In the genomic region with DNA sequence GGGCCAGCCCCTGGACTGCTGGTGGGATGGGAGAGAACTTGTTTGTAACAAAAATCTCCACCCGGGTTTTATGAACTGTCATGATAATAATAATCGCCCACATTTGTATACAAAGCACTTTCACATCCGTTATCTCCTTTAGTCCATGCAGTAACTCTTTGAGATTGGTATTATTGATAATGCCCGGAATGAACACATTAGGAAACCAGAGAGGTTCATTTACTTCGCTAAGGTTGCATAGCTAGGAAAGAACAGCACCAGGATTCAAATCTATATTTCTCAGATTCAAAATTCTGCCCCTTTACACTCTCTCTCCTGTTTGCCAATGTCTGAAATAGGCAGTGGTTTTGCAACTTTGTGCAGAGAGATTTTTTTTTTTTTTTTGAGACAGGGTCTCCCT, we compare ENCODE assay signal across 21 cellular contexts.
A peak's percentile ranks its signal among the peaks of the same experiment; 100 is the strongest.
DNase-seq lines count a peak whose midpoint lies in the region; ATAC-seq, FAIRE-seq and TF ChIP-seq lines count a peak whose summit lies in the region.
"Had no signal": no experiment of that assay in that cellular context is flagged by ENCODE, and none has a peak within 500 bp of the region (broad histone marks: within the 10 kb centered on the region; RNA-seq: fewer than 3 reads in every experiment).

No MANE protein-coding gene starts in this region.

- DNase-seq in Calu3 (no peak), RWPE2 (ENCODE audit: low spot score) (no peak), keratinocyte (ENCODE audit: low read depth, low spot score) (no peak), smooth muscle cell (lab: John Stamatoyannopoulos, UW; ENCODE audit: unreplicated experiment) (no peak), body of pancreas (no peak), psoas muscle (no peak), G401 (ENCODE audit: low spot score) (no peak)
- DNase-seq in stimulated activated naive CD8-positive, alpha-beta T cell treated with anti-CD3 and anti-CD28 coated beads, Interleukin-15, Interleukin-2, amounts not matched to agents 100 U/mL and 50 U/mL, for 24 hours: no peak
- DNase-seq: activated T-cell treated with anti-CD3 and anti-CD28 coated beads, Interleukin-2, amount 50 U/mL, for 72 hours; KBM-7; NCI-H187 treated with DMSO at 0.1 percent for 48 hours; nephron progenitor cell; ovary; stimulated activated CD4-positive, alpha-beta T cell treated with anti-CD3 and anti-CD28 coated beads, Interleukin-2, amount 100 ng/mL, for 48 hours; T-helper 2 cell had no signal

- peak overlapping the region; percentile 45 for H3K9ac ChIP-seq in keratinocyte (ENCODE audit: control insufficient read depth, extremely low read depth, insufficient read depth, low read length)
- H3K9ac ChIP-seq in smooth muscle cell (ENCODE audit: low read depth): no peak overlapping the region

- TF ChIP-seq POLR2A in body of pancreas (IDR thresholded peaks at IDR 0.05): no peak

- H3K9me3 ChIP-seq in RWPE2 (ENCODE audit: severe bottlenecking) (no peaks in the 10 kb centered on the region), keratinocyte (ENCODE audit: control insufficient read depth, low read depth, low read length) (no peaks in the 10 kb centered on the region), smooth muscle cell (replicated peaks; ENCODE audit: low read depth) (no peaks in the 10 kb centered on the region), body of pancreas (no peaks in the 10 kb centered on the region), psoas muscle (no peaks in the 10 kb centered on the region)
- H3K9me3 ChIP-seq: ovary, spleen, tibial nerve had no signal

- TF ChIP-seq CTCF in Calu3 (IDR thresholded peaks at IDR 0.05; ENCODE audit: unreplicated experiment) (no peak), RWPE2 (IDR thresholded peaks at IDR 0.05; ENCODE audit: poor library complexity, severe bottlenecking) (no peak), keratinocyte (optimal IDR thresholded peaks at IDR 0.05 in 1 of 3, IDR thresholded peaks at IDR 0.05 in 1 of 3, conservative IDR thresholded peaks at IDR 0.05 in 1 of 3; ENCODE audit: extremely low read depth in 1 of 3, insufficient read depth in 2 of 3, low read length in 3 of 3) (no peak), smooth muscle cell (IDR thresholded peaks at IDR 0.05; ENCODE audit: borderline replicate concordance, insufficient read depth, poor library complexity, severe bottlenecking) (no peak), body of pancreas (IDR thresholded peaks at IDR 0.05) (no peak), psoas muscle (IDR thresholded peaks at IDR 0.05) (no peak)

- H2AFZ ChIP-seq in keratinocyte (ENCODE audit: control insufficient read depth, low read length): peak overlapping the region; percentile 64
- no peak overlapping the region for H2AFZ ChIP-seq in smooth muscle cell (ENCODE audit: low read depth)

- no TSS peak for BruUV-seq in Calu3 (replicated peaks; lab: Mats Ljungman, UMichigan)

- ATAC-seq in RWPE2 (ENCODE audit: low read depth) (no peak), body of pancreas (no peak), psoas muscle (no peak)
- ATAC-seq in stimulated activated naive CD8-positive, alpha-beta T cell treated with anti-CD3 and anti-CD28 coated beads, Interleukin-15, Interleukin-2, amounts not matched to agents 100 U/mL and 50 U/mL, for 24 hours: no peak
- ATAC-seq: activated T-cell treated with anti-CD3 and anti-CD28 coated beads, Interleukin-2, amount 50 U/mL, for 72 hours had no signal

- WGBS in smooth muscle cell (ENCODE audit: low lambda C conversion rate): 80% methylated on average over 5 of the region's 5 CpGs
- 68 to 69% methylated on average over 5 of the region's 5 CpGs for WGBS in body of pancreas, 2 donors
- WGBS in psoas muscle, 3 donors: 82 to 90% (median 83%) methylated on average over 5 of the region's 5 CpGs

- dilution Hi-C loops in keratinocyte (cut with MboI; ENCODE audit: extremely low pct_ligation_motif_present, low sequenced_read_pairs): no loop called here

- no peaks in the 10 kb centered on the region for H3K9me1 ChIP-seq in keratinocyte (ENCODE audit: control insufficient read depth, extremely low read depth, insufficient read depth, low read length)

- H3K27me3 ChIP-seq in RWPE2 (ENCODE audit: insufficient read depth, poor library complexity, severe bottlenecking): no peaks in the 10 kb centered on the region
- H3K27me3 ChIP-seq in keratinocyte (ENCODE audit: control insufficient read depth, extremely low read depth, insufficient read depth, low read length): no peaks in the 10 kb centered on the region
- H3K27me3 ChIP-seq in smooth muscle cell (ENCODE audit: low read depth): peaks cover 23% of the 10 kb centered on the region
- no peaks in the 10 kb centered on the region for H3K27me3 ChIP-seq in body of pancreas
- peaks cover 0 to 26% (median 3%) of the 10 kb centered on the region in 3 donors for H3K27me3 ChIP-seq in psoas muscle (ENCODE audit: insufficient read depth in 3 of 3, low read length in 2 of 3)
- H3K27me3 ChIP-seq: ovary, tibial nerve had no signal

- H3K36me3 ChIP-seq in RWPE2 (ENCODE audit: low read depth) (no peaks in the 10 kb centered on the region), keratinocyte (ENCODE audit: control insufficient read depth in 2 of 2, extremely low read depth in 1 of 2, insufficient read depth in 2 of 2, low read length in 2 of 2) (no peaks in the 10 kb centered on the region), smooth muscle cell (ENCODE audit: low read depth) (no peaks in the 10 kb centered on the region), body of pancreas (replicated peaks in 1 of 2; ENCODE audit: insufficient read depth in 1 of 2, low read depth in 2 of 2) (no peaks in the 10 kb centered on the region), psoas muscle (ENCODE audit: insufficient read depth in 1 of 2, low read depth in 1 of 2) (no peaks in the 10 kb centered on the region)
- H3K36me3 ChIP-seq: ovary, spleen, tibial nerve had no signal

- no peaks in the 10 kb centered on the region for H3F3A ChIP-seq in smooth muscle cell (ENCODE audit: low read depth)

- H3K27me3 Mint-ChIP-seq in Calu3 (ENCODE audit: unreplicated experiment): no peaks in the 10 kb centered on the region

- peaks cover 21% of the 10 kb centered on the region for H3K4me1 Mint-ChIP-seq in Calu3 (ENCODE audit: low read depth, unreplicated experiment)
- H3K4me1 Mint-ChIP-seq: B cell had no signal

- H3K9me3 Mint-ChIP-seq in Calu3 (ENCODE audit: low read depth, unreplicated experiment): no peaks in the 10 kb centered on the region
- H3K9me3 Mint-ChIP-seq: activated T-cell treated with anti-CD3 and anti-CD28 coated beads, Interleukin-2, amount 50 U/mL, for 72 hours; nephron progenitor cell had no signal

- H3K4me3 Mint-ChIP-seq in Calu3 (ENCODE audit: low read depth, unreplicated experiment): no peak overlapping the region
- H3K4me3 Mint-ChIP-seq: activated T-cell treated with anti-CD3 and anti-CD28 coated beads, Interleukin-2, amount 50 U/mL, for 72 hours; B cell had no signal

- H3K4me3 ChIP-seq in RWPE2 (ENCODE audit: severe bottlenecking): no peak overlapping the region
- peak overlapping the region in 1 of 3 experiments; percentile 30 for H3K4me3 ChIP-seq in keratinocyte (ENCODE audit: control insufficient read depth in 2 of 3, extremely low read depth in 1 of 3, insufficient read depth in 2 of 3, low read depth in 1 of 3, low read length in 3 of 3)
- H3K4me3 ChIP-seq in smooth muscle cell: no peak overlapping the region
- no peak overlapping the region for H3K4me3 ChIP-seq in body of pancreas
- no peak overlapping the region for H3K4me3 ChIP-seq in psoas muscle
- H3K4me3 ChIP-seq: lung, ovary, spleen, tibial nerve had no signal

- H3K27ac ChIP-seq in RWPE2 (ENCODE audit: poor library complexity, severe bottlenecking) (peak overlapping the region; percentile 75), keratinocyte (ENCODE audit: control insufficient read depth, insufficient read depth, low read length) (peak overlapping the region; percentile 57), smooth muscle cell (ENCODE audit: low read depth) (peak overlapping the region; percentile 41), body of pancreas (no peak overlapping the region), psoas muscle (no peak overlapping the region)
- H3K27ac ChIP-seq: ovary had no signal

- H4K20me1 ChIP-seq in keratinocyte (ENCODE audit: control insufficient read depth, extremely low read depth, insufficient read depth, low read length): no peaks in the 10 kb centered on the region
- no peaks in the 10 kb centered on the region for H4K20me1 ChIP-seq in smooth muscle cell (ENCODE audit: low read depth)

- intact Hi-C loops in Calu3 (cut with micrococcal nuclease; ENCODE audit: unreplicated experiment) (no loop called here), body of pancreas (cut with DNase I) (no loop called here), psoas muscle (cut with DNase I) (no loop called here)

- peak overlapping the region; percentile 72 for H3K4me2 ChIP-seq in keratinocyte (ENCODE audit: control insufficient read depth, extremely low read depth, insufficient read depth, low read depth, low read length)
- H3K4me2 ChIP-seq in smooth muscle cell: peak overlapping the region; percentile 39

- H3K4me1 ChIP-seq in RWPE2 (ENCODE audit: insufficient read depth, poor library complexity, severe bottlenecking) (peaks cover 11% of the 10 kb centered on the region), keratinocyte (ENCODE audit: control insufficient read depth, extremely low read depth, insufficient read depth, low read length) (peaks cover 15% of the 10 kb centered on the region), smooth muscle cell (ENCODE audit: low read depth) (no peaks in the 10 kb centered on the region), body of pancreas (peaks cover 7% of the 10 kb centered on the region), psoas muscle (no peaks in the 10 kb centered on the region)

- in situ Hi-C loops in G401 (cut with HindIII; ENCODE audit: low sequenced_read_pairs): no loop called here

- FAIRE-seq in keratinocyte (lab: Jason Lieb, UNC): no peak
- FAIRE-seq: frontal cortex, GM12892 had no signal

- H3K36me3 Mint-ChIP-seq in Calu3 (ENCODE audit: insufficient read depth, unreplicated experiment): no peaks in the 10 kb centered on the region

- no peaks in the 10 kb centered on the region for H3K79me2 ChIP-seq in keratinocyte (ENCODE audit: control insufficient read depth, insufficient read depth, low read length)
- no peaks in the 10 kb centered on the region for H3K79me2 ChIP-seq in smooth muscle cell (ENCODE audit: low read depth)

- peak overlapping the region; percentile 70 for H3K27ac Mint-ChIP-seq in Calu3 (ENCODE audit: unreplicated experiment)
- H3K27ac Mint-ChIP-seq: activated T-cell treated with anti-CD3 and anti-CD28 coated beads, Interleukin-2, amount 50 U/mL, for 72 hours; B cell; nephron progenitor cell had no signal

- CTCF ChIA-PET in Calu3 (lab: Charles Lee): interaction anchor here (0.9 to 1.7 kb wide), 7 partner anchors 10 to 157 kb away, joined by 3 to 25 read pairs (median 6); a partner anchor contains a TSS

Comparison
In these comparisons a context has a peak if more than half of its experiments do, and no peak if none do; other contexts are left out.
1. H3K27ac ChIP-seq: peak in RWPE2 (single experiment), keratinocyte (single experiment) and smooth muscle cell (single experiment); none in body of pancreas (0 of 4) and psoas muscle (single experiment).